ENCODE assay signal across 8 cellular contexts in genomic region chr1:151199860-151200581, GRCh38. TPM values are rescaled to one million over a fixed set of nuclear protein-coding genes. Genes with fewer than 3 reads are reported as not detected.
DNase-seq lines count a peak whose midpoint lies in the region; ATAC-seq and TF ChIP-seq lines count a peak whose summit lies in the region.

No MANE protein-coding gene starts in this region.

- intact Hi-C loops in prostate gland (cut with DNase I), result loop anchor here (2.0 kb wide), 1 partner anchor 55 kb away; the partner anchor contains the start of gene PSMD4

- no peaks in the 10 kb centered on the region for H3K9me3 ChIP-seq in prostate gland

- peaks cover 6% of the 10 kb centered on the region for H3K4me1 ChIP-seq in prostate gland (replicated peaks)

- 19% methylated on average over 12 of the region's 12 CpGs for WGBS in prostate gland

- peak; percentile 82 for DNase-seq in AG08395 (ENCODE audit: low spot score)
- DNase-seq in HS-27A (ENCODE audit: low read depth), result peak; percentile 85
- DNase-seq in activated CD4-positive, alpha-beta T cell treated with anti-CD3 and anti-CD28 coated beads, Interleukin-2, amount 10 ng/mL, durations not matched to agents 7 days and 5 days, result no peak
- DNase-seq in fibroblast of villous mesenchyme (ENCODE audit: low read depth), result peak; percentile 88
- no peak for DNase-seq in prostate gland (ENCODE audit: low spot score)
- DNase-seq in NCI-H510A treated with DMSO at 0.1 percent for 48 hours (lab: John Stamatoyannopoulos, UW), result no peak

- H3K36me3 ChIP-seq in prostate gland, result peaks cover 0 to 4% of the 10 kb centered on the region in 2 donors

- no peak for TF ChIP-seq POLR2A in prostate gland (IDR thresholded peaks at IDR 0.05)

- no peaks in the 10 kb centered on the region for H3K27me3 ChIP-seq in prostate gland (replicated peaks; ENCODE audit: insufficient read depth)

- POLR2A ChIA-PET in activated CD4-positive, alpha-beta T cell treated with anti-CD3 and anti-CD28 coated beads, Interleukin-2, amount 10 ng/mL, durations not matched to agents 7 days and 5 days (lab: Charles Lee), result interaction anchor here (0.6 kb wide), 1 partner anchor 833 kb away, joined by 3 read pairs; no protein-coding TSS in a partner anchor

- H3K27ac Mint-ChIP-seq in activated CD4-positive, alpha-beta T cell treated with anti-CD3 and anti-CD28 coated beads, Interleukin-2, amount 10 ng/mL, durations not matched to agents 7 days and 5 days, result peak overlapping the region; percentile 93

- peaks cover 28% of the 10 kb centered on the region for H3K36me3 Mint-ChIP-seq in activated CD4-positive, alpha-beta T cell treated with anti-CD3 and anti-CD28 coated beads, Interleukin-2, amount 10 ng/mL, durations not matched to agents 7 days and 5 days (ENCODE audit: low read depth)

- no peak for ATAC-seq in GM21723 (IDR thresholded peaks at IDR 0.05; ENCODE audit: unreplicated experiment)
- ATAC-seq in HG03354 (IDR thresholded peaks at IDR 0.05; ENCODE audit: poor library complexity, severe bottlenecking, unreplicated experiment), result no peak

- TF ChIP-seq CTCF in fibroblast of villous mesenchyme (IDR thresholded peaks at IDR 0.05; ENCODE audit: insufficient read depth, low read depth, low read length), result no peak
- TF ChIP-seq CTCF in prostate gland (IDR thresholded peaks at IDR 0.05), result no peak

- H3K27ac ChIP-seq in prostate gland, result peak overlapping the region; percentile 26 to 95

- no peaks in the 10 kb centered on the region for H3K9me3 Mint-ChIP-seq in activated CD4-positive, alpha-beta T cell treated with anti-CD3 and anti-CD28 coated beads, Interleukin-2, amount 10 ng/mL, durations not matched to agents 7 days and 5 days

- peaks cover 51% of the 10 kb centered on the region for H3K4me1 Mint-ChIP-seq in activated CD4-positive, alpha-beta T cell treated with anti-CD3 and anti-CD28 coated beads, Interleukin-2, amount 10 ng/mL, durations not matched to agents 7 days and 5 days

- peak overlapping the region; percentile 100 for H3K4me3 Mint-ChIP-seq in activated CD4-positive, alpha-beta T cell treated with anti-CD3 and anti-CD28 coated beads, Interleukin-2, amount 10 ng/mL, durations not matched to agents 7 days and 5 days

- H3K27me3 Mint-ChIP-seq in activated CD4-positive, alpha-beta T cell treated with anti-CD3 and anti-CD28 coated beads, Interleukin-2, amount 10 ng/mL, durations not matched to agents 7 days and 5 days, result no peaks in the 10 kb centered on the region

- CTCF ChIA-PET in activated CD4-positive, alpha-beta T cell treated with anti-CD3 and anti-CD28 coated beads, Interleukin-2, amount 10 ng/mL, durations not matched to agents 7 days and 5 days (lab: Charles Lee), result interaction anchor here (0.6 to 1.3 kb wide), 2 partner anchors 36 to 97 kb away, joined by 5 to 7 read pairs; no protein-coding TSS in a partner anchor

- H3K4me3 ChIP-seq in fibroblast of villous mesenchyme (ENCODE audit: low read depth, low read length) (peak overlapping the region; percentile 100), prostate gland (peak overlapping the region; percentile 55 to 82)

RNA-seq across cellular contexts. Expression of gene PIP5K1A, which starts 1.7 kb away (rescaled TPM):
- 10 to 100 TPM; 61.6 to 63.4 TPM for total RNA-seq in activated CD4-positive, alpha-beta T cell treated with anti-CD3 and anti-CD28 coated beads, Interleukin-2, amount 10 ng/mL, durations not matched to agents 7 days and 5 days
- total RNA-seq in fibroblast of villous mesenchyme (78.3 and 131 TPM in 2 replicates), prostate gland (10 to 100 TPM; 40.2 to 96.7 TPM)

RNA-seq across cellular contexts. Expression of gene VPS72, which starts 10.0 kb away (rescaled TPM):
- total RNA-seq in activated CD4-positive, alpha-beta T cell treated with anti-CD3 and anti-CD28 coated beads, Interleukin-2, amount 10 ng/mL, durations not matched to agents 7 days and 5 days, result 10 to 100 TPM; 77.1 to 79.6 TPM
- total RNA-seq in fibroblast of villous mesenchyme, result 40.3 and 44.0 TPM in 2 replicates
- 10 to 100 TPM; 49.4 to 52.7 TPM for total RNA-seq in prostate gland

RNA-seq across cellular contexts. Expression of gene TMOD4, which starts 24.2 kb away (rescaled TPM):
- 1 to 10 TPM; 2.0 to 2.7 TPM for total RNA-seq in activated CD4-positive, alpha-beta T cell treated with anti-CD3 and anti-CD28 coated beads, Interleukin-2, amount 10 ng/mL, durations not matched to agents 7 days and 5 days
- not detected in 2 replicates for total RNA-seq in fibroblast of villous mesenchyme
- total RNA-seq in prostate gland, result 1 to 10 TPM in 1 of 2 donors, not detected in 1; 1.7 TPM

RNA-seq across cellular contexts. Expression of gene SCNM1, which starts 34.1 kb away (rescaled TPM):
- total RNA-seq in activated CD4-positive, alpha-beta T cell treated with anti-CD3 and anti-CD28 coated beads, Interleukin-2, amount 10 ng/mL, durations not matched to agents 7 days and 5 days, result 10 to 100 TPM; 63.7 to 70.9 TPM
- 23.7 and 31.2 TPM in 2 replicates for total RNA-seq in fibroblast of villous mesenchyme
- total RNA-seq in prostate gland, result 10 to 100 TPM; 25.1 to 39.5 TPM

RNA-seq across cellular contexts. Expression of gene LYSMD1, which starts 34.3 kb away (rescaled TPM):
- 1 to 10 TPM; 4.0 to 4.9 TPM for total RNA-seq in activated CD4-positive, alpha-beta T cell treated with anti-CD3 and anti-CD28 coated beads, Interleukin-2, amount 10 ng/mL, durations not matched to agents 7 days and 5 days
- total RNA-seq in fibroblast of villous mesenchyme (10.0 and 11.7 TPM in 2 replicates), prostate gland (10 to 100 TPM in 1 of 2 donors, 1 to 10 TPM in 1; 7.3 to 19.3 TPM)

Comparison
In these comparisons a context has a peak if more than half of its experiments do, and no peak if none do; other contexts are left out.
1. DNase-seq: peak in AG08395 (single experiment), HS-27A (single experiment) and fibroblast of villous mesenchyme (single experiment); none in activated CD4-positive, alpha-beta T cell treated with anti-CD3 and anti-CD28 coated beads, Interleukin-2, amount 10 ng/mL, durations not matched to agents 7 days and 5 days (single experiment), prostate gland (single experiment) and NCI-H510A treated with DMSO at 0.1 percent for 48 hours (single experiment).